16 cellular contexts compared by ENCODE assay signal in the genomic region with DNA sequence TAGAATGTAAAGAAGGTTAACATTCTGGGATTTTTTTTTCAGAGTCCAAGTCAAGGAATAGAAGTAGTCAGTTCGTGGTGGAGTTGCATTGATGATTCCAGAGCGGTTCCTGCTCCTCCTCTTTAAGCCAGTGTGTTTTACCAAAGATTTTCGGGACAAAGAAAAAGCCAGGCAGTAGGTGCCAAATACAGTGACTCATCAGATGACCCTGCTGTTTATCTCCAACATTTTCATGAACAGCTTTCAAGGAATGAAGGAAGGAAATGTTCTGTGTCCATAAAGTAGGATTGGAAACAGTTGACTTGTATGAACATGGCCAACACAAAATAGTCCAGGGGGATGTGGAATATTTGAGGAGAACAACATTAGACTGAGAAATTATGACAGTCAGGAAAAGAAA.
DNase-seq lines count a peak whose midpoint lies in the region; ATAC-seq, FAIRE-seq and TF ChIP-seq lines count a peak whose summit lies in the region.
"Had no signal": no experiment of that assay in that cellular context is flagged by ENCODE, and none has a peak within 500 bp of the region (broad histone marks: within the 10 kb centered on the region; RNA-seq: fewer than 3 reads in every experiment).

No MANE protein-coding gene starts in this region.

- peak overlapping the region; percentile 14; the same call in 1 of the 2 replicates for H3K4ac ChIP-seq in IMR-90 (ENCODE audit: low read depth, low read length)

- CTCF ChIA-PET in IMR-90 (lab: Yijun Ruan, JAX) = interaction anchor here (1.0 kb wide), 1 partner anchor 14 kb away, joined by 4 read pairs; no protein-coding TSS in a partner anchor

- H3K79me1 ChIP-seq in IMR-90 (ENCODE audit: low read depth in 1 of 2, low read length in 2 of 2) = no peaks in the 10 kb centered on the region

- peak overlapping the region; percentile 48; the same call in 1 of the 2 replicates for H3K4me2 ChIP-seq in IMR-90 (ENCODE audit: low read depth, low read length)

- POLR2A ChIA-PET in IMR-90 (lab: Charles Lee; ENCODE audit: unreplicated experiment) = no interaction called here

- no peak overlapping the region for H3K27ac ChIP-seq in IMR-90 (ENCODE audit: insufficient read depth, low read length)
- H3K27ac ChIP-seq: epithelial cell of prostate, heart right ventricle, Peyer's patch, stomach had no signal

- H3K9me1 ChIP-seq in IMR-90 (ENCODE audit: insufficient read depth, low read length) = no peaks in the 10 kb centered on the region

- peak overlapping the region; percentile 48 for H2BK120ac ChIP-seq in IMR-90 (ENCODE audit: low read depth, low read length)

- FAIRE-seq in bronchial epithelial cell (lab: Jason Lieb, UNC) (peak; percentile 87), GM12891 (lab: Jason Lieb, UNC) (no peak)
- FAIRE-seq: D721Med, kidney had no signal

- TF ChIP-seq CTCF in AG10803 (conservative IDR thresholded peaks at IDR 0.05; ENCODE audit: low read length) = no peak
- TF ChIP-seq CTCF in IMR-90 (conservative IDR thresholded peaks at IDR 0.05; ENCODE audit: low read depth, low read length) = no peak
- no peak for TF ChIP-seq CTCF in bronchial epithelial cell (IDR thresholded peaks at IDR 0.05; ENCODE audit: insufficient read depth, low read length, severe bottlenecking)

- H3K9me3 ChIP-seq in IMR-90 (ENCODE audit: control insufficient read depth, insufficient read depth, low read length) = no peaks in the 10 kb centered on the region
- H3K9me3 ChIP-seq: heart right ventricle, Peyer's patch, stomach had no signal

- TF ChIP-seq POLR2A in IMR-90 (IDR thresholded peaks at IDR 0.05; ENCODE audit: low read depth, low read length) (no peak), GM12891 (IDR thresholded peaks at IDR 0.05; ENCODE audit: low read depth, low read length) (no peak)

- in situ Hi-C loops in IMR-90 (cut with MboI; ENCODE audit: low sequenced_read_pairs) = no loop called here

- no peak for TF ChIP-seq RAD21 in IMR-90 (IDR thresholded peaks at IDR 0.05; ENCODE audit: low read length)

- no peaks in the 10 kb centered on the region for H4K20me1 ChIP-seq in IMR-90 (ENCODE audit: insufficient read depth, low read length)

- H3K27me3 ChIP-seq in IMR-90 (ENCODE audit: control insufficient read depth, insufficient read depth, low read length) (no peaks in the 10 kb centered on the region), bronchial epithelial cell (ENCODE audit: control insufficient read depth, insufficient read depth, low read length) (no peaks in the 10 kb centered on the region)
- H3K27me3 ChIP-seq: heart right ventricle, Peyer's patch, stomach had no signal

- no peak overlapping the region for H2AK5ac ChIP-seq in IMR-90 (ENCODE audit: low read depth, low read length)

- H3K18ac ChIP-seq in IMR-90 (ENCODE audit: low read depth, low read length) = peak overlapping the region; percentile 30; the same call in 1 of the 2 replicates

- intact Hi-C loops in IMR-90 (cut with micrococcal nuclease) = no loop called here

- H3K9ac ChIP-seq in IMR-90 (ENCODE audit: low read depth, low read length) = no peak overlapping the region

- no peak overlapping the region; the same call in 1 of the 2 replicates for H3K4me3 ChIP-seq in AG10803 (ENCODE audit: low read length)
- no peak overlapping the region for H3K4me3 ChIP-seq in IMR-90 (ENCODE audit: insufficient read depth, low read depth, low read length)
- H3K4me3 ChIP-seq in bronchial epithelial cell (ENCODE audit: low read depth, low read length) = no peak overlapping the region
- H3K4me3 ChIP-seq: heart right ventricle, Peyer's patch, stomach had no signal

- dilution Hi-C loops in IMR-90 (cut with HindIII; ENCODE audit: low sequenced_read_pairs, unreplicated experiment) = no loop called here

- no peaks in the 10 kb centered on the region for H3K36me3 ChIP-seq in IMR-90 (ENCODE audit: control insufficient read depth, insufficient read depth, low read length)
- no peaks in the 10 kb centered on the region for H3K36me3 ChIP-seq in bronchial epithelial cell (ENCODE audit: control insufficient read depth, insufficient read depth, low read length)
- H3K36me3 ChIP-seq: heart right ventricle, Peyer's patch, stomach had no signal

- no peak overlapping the region for H3K14ac ChIP-seq in IMR-90 (replicated peaks; ENCODE audit: low read depth, low read length)

- H4K5ac ChIP-seq in IMR-90 (ENCODE audit: low read depth, low read length) = no peak overlapping the region

- H3K4me1 ChIP-seq in IMR-90 (ENCODE audit: control insufficient read depth, insufficient read depth, low read length) = peaks cover 4% of the 10 kb centered on the region; the same call in 1 of the 2 replicates
- H3K4me1 ChIP-seq: heart right ventricle, Peyer's patch, stomach had no signal

- no peak overlapping the region for H2AFZ ChIP-seq in IMR-90 (replicated peaks; ENCODE audit: low read length, poor library complexity)

- H2AK9ac ChIP-seq in IMR-90 (replicated peaks; ENCODE audit: low read depth, low read length, poor library complexity) = no peak overlapping the region

- H4K91ac ChIP-seq in IMR-90 (ENCODE audit: insufficient read depth, low read depth, low read length) = no peak overlapping the region

- 70% methylated on average over 2 of the region's 3 CpGs; no CpG with 5 or more reads in 1 of the 2 experiments for WGBS in IMR-90 (ENCODE audit: extremely low coverage in 2 of 2, insufficient read length in 1 of 2), 2 experiments

- H3K23ac ChIP-seq in IMR-90 (ENCODE audit: low read depth, low read length) = no peak overlapping the region

- H2BK20ac ChIP-seq in IMR-90 (ENCODE audit: low read depth, low read length) = 0 out of 2 replicates have a peak overlapping the region, but pooled peaks have one; percentile 31

- H2BK5ac ChIP-seq in IMR-90 (ENCODE audit: low read depth, low read length, poor library complexity, severe bottlenecking) = no peak overlapping the region

- no TSS peak for BruUV-seq in IMR-90 (replicated peaks; lab: Mats Ljungman, UMichigan)

- peak; percentile 84 for ATAC-seq in IMR-90 (ENCODE audit: low read depth)
- ATAC-seq in HG03175 (IDR thresholded peaks at IDR 0.05; ENCODE audit: unreplicated experiment) = no peak
- ATAC-seq: activated CD8-positive, alpha-beta T cell treated with anti-CD3 and anti-CD28 coated beads for 36 hours; heart right ventricle had no signal

- H4K8ac ChIP-seq in IMR-90 (ENCODE audit: low read depth in 2 of 2, low read length in 2 of 2) = no peak overlapping the region

- peak overlapping the region; percentile 5; the same call in 1 of the 3 replicates for H2BK15ac ChIP-seq in IMR-90 (ENCODE audit: low read depth, low read length)

- DNase-seq in AG10803 (ENCODE audit: low read depth) (peak; percentile 58), IMR-90 (peak; percentile 77), bronchial epithelial cell (ENCODE audit: low read depth) (peak; percentile 79), myocyte (ENCODE audit: low read depth) (peak; percentile 30), germinal center (ENCODE audit: low spot score) (no peak), GM12891 (ENCODE audit: insufficient read length, low spot score) (no peak)
- DNase-seq in activated CD8-positive, alpha-beta memory T cell treated with anti-CD3 and anti-CD28 coated beads, Interleukin-2, amount 50 U/mL, for 4 hours = no peak
- DNase-seq: activated CD8-positive, alpha-beta T cell treated with anti-CD3 and anti-CD28 coated beads for 36 hours; heart right ventricle; kidney; mesendoderm; Peyer's patch; stomach had no signal

- H3K56ac ChIP-seq in IMR-90 (ENCODE audit: extremely low read depth, insufficient read depth, low read length) = no peak overlapping the region

TF ChIP-seq in IMR-90, 13 proteins besides CTCF, POLR2A, EP300 and RAD21:
- TF ChIP-seq NFE2L2 (IDR thresholded peaks at IDR 0.05; ENCODE audit: low read depth, low read length) = peak; percentile 26; the same call in 1 of the 2 replicates
- TF ChIP-seq FOS (IDR thresholded peaks at IDR 0.05; ENCODE audit: low read depth, low read length) = peak; percentile 66
- TF ChIP-seq, protein P1, sequence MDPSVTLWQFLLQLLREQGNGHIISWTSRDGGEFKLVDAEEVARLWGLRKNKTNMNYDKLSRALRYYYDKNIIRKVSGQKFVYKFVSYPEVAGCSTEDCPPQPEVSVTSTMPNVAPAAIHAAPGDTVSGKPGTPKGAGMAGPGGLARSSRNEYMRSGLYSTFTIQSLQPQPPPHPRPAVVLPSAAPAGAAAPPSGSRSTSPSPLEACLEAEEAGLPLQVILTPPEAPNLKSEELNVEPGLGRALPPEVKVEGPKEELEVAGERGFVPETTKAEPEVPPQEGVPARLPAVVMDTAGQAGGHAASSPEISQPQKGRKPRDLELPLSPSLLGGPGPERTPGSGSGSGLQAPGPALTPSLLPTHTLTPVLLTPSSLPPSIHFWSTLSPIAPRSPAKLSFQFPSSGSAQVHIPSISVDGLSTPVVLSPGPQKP (IDR thresholded peaks at IDR 0.05; ENCODE audit: borderline replicate concordance, low read depth, low read length) = no peak

TF ChIP-seq in GM12891, 5 proteins besides CTCF, POLR2A, EP300 and RAD21:
- TF ChIP-seq PAX5 (IDR thresholded peaks at IDR 0.05; ENCODE audit: insufficient read depth, low read length, severe bottlenecking) (no peak), TAF1 (IDR thresholded peaks at IDR 0.05; ENCODE audit: low read depth, low read length) (no peak), POLR2AphosphoS5 (IDR thresholded peaks at IDR 0.05; ENCODE audit: low read depth, low read length) (no peak), SPI1 (IDR thresholded peaks at IDR 0.05; ENCODE audit: low read depth, low read length) (no peak), POU2F2 (IDR thresholded peaks at IDR 0.05; ENCODE audit: low read depth, low read length) (no peak)

Comparison
In these comparisons a context has a peak if more than half of its experiments do, and no peak if none do; other contexts are left out.
1. DNase-seq: peak in AG10803 (single experiment), IMR-90 (single experiment), bronchial epithelial cell (single experiment) and myocyte (single experiment); none in activated CD8-positive, alpha-beta memory T cell treated with anti-CD3 and anti-CD28 coated beads, Interleukin-2, amount 50 U/mL, for 4 hours (single experiment), germinal center (single experiment) and GM12891 (single experiment).